ENCODE assay signal across 1 cellular context in genomic region chr14:23828001-23828400, GRCh38.
TF ChIP-seq lines count a peak whose summit lies in the region.

No MANE protein-coding gene starts in this region.

TF ChIP-seq in HepG2, 621 proteins besides CTCF, POLR2A, EP300 and RAD21 (continued from another document and continues in another):
- TF ChIP-seq ATF6 (CRISPR knock-in tag; conservative IDR thresholded peaks at IDR 0.05) (no peak), RARA (CRISPR knock-in tag; IDR thresholded peaks at IDR 0.05) (peak; percentile 51), ZNF7 (CRISPR knock-in tag; IDR thresholded peaks at IDR 0.05) (0 out of 2 replicates have a peak, but pooled peaks have one; percentile 39), NR2F6 (IDR thresholded peaks at IDR 0.05) (peak; percentile 88), NR2F6 (CRISPR knock-in tag; IDR thresholded peaks at IDR 0.05) (peak; percentile 85), PATZ1 (CRISPR knock-in tag; IDR thresholded peaks at IDR 0.05) (peak; percentile 61; the same call in 1 of the 2 replicates), ASH2L (IDR thresholded peaks at IDR 0.05; ENCODE audit: insufficient read length, low read depth, low read length) (peak; percentile 13), ZBTB10 (CRISPR knock-in tag; IDR thresholded peaks at IDR 0.05; ENCODE audit: borderline replicate concordance) (no peak), HBP1 (CRISPR knock-in tag; IDR thresholded peaks at IDR 0.05; ENCODE audit: low read depth) (no peak), ZNF879 (CRISPR knock-in tag; IDR thresholded peaks at IDR 0.05) (no peak), FOXK1 (CRISPR knock-in tag; IDR thresholded peaks at IDR 0.05; ENCODE audit: borderline replicate concordance, low read depth) (peak; percentile 60; the same call in 1 of the 2 replicates), SOX6 (IDR thresholded peaks at IDR 0.05) (no peak), SOX6 (CRISPR knock-in tag; IDR thresholded peaks at IDR 0.05) (peak; percentile 44; the same call in 1 of the 2 replicates), RFXANK (CRISPR knock-in tag; IDR thresholded peaks at IDR 0.05) (no peak), SALL1 (CRISPR knock-in tag; IDR thresholded peaks at IDR 0.05) (peak; percentile 52; the same call in 1 of the 2 replicates), JUN (CRISPR knock-in tag; IDR thresholded peaks at IDR 0.05) (no peak), THYN1 (CRISPR knock-in tag; IDR thresholded peaks at IDR 0.05; ENCODE audit: borderline replicate concordance, low read depth) (no peak), TFE3 (CRISPR knock-in tag; IDR thresholded peaks at IDR 0.05) (no peak), IRF2 (CRISPR knock-in tag; IDR thresholded peaks at IDR 0.05) (0 out of 2 replicates have a peak, but pooled peaks have one; percentile 30), ARID5B (CRISPR knock-in tag; IDR thresholded peaks at IDR 0.05) (peak; percentile 75), ZNF513 (CRISPR knock-in tag; conservative IDR thresholded peaks at IDR 0.05) (no peak), XRCC5 (optimal IDR thresholded peaks at IDR 0.05; ENCODE audit: low read length) (peak; percentile 82), HDAC2 (CRISPR knock-in tag; IDR thresholded peaks at IDR 0.05) (peak; percentile 36; the same call in 1 of the 2 replicates), ZFX (CRISPR knock-in tag; IDR thresholded peaks at IDR 0.05; ENCODE audit: low read depth) (no peak), ZBTB1 (CRISPR knock-in tag; IDR thresholded peaks at IDR 0.05; ENCODE audit: borderline replicate concordance) (no peak), GATAD2A (CRISPR knock-in tag; IDR thresholded peaks at IDR 0.05) (peak; percentile 73), MBNL3 (CRISPR knock-in tag; conservative IDR thresholded peaks at IDR 0.05) (no peak), MNT (IDR thresholded peaks at IDR 0.05) (no peak), ZMYM4 (CRISPR knock-in tag; IDR thresholded peaks at IDR 0.05) (peak; percentile 50; the same call in 1 of the 2 replicates), DBP (CRISPR knock-in tag; IDR thresholded peaks at IDR 0.05; ENCODE audit: not compliant biosample characterization) (no peak), ERF (CRISPR knock-in tag; IDR thresholded peaks at IDR 0.05) (0 out of 2 replicates have a peak, but pooled peaks have one; percentile 31), ZNF616 (CRISPR knock-in tag; IDR thresholded peaks at IDR 0.05; ENCODE audit: low read depth) (no peak), FOXP1 (IDR thresholded peaks at IDR 0.05) (no peak), FOXP1 (CRISPR knock-in tag; IDR thresholded peaks at IDR 0.05) (peak; percentile 56), HDAC1 (CRISPR knock-in tag; IDR thresholded peaks at IDR 0.05) (no peak; the same call in 1 of the 2 replicates), ZBTB21 (CRISPR knock-in tag; IDR thresholded peaks at IDR 0.05) (no peak), FOXA3 (CRISPR knock-in tag; IDR thresholded peaks at IDR 0.05) (peak; percentile 90), ZNF644 (CRISPR knock-in tag; IDR thresholded peaks at IDR 0.05; ENCODE audit: low read depth) (peak; percentile 92), BATF2 (CRISPR knock-in tag; IDR thresholded peaks at IDR 0.05) (no peak), RCOR2 (CRISPR knock-in tag; IDR thresholded peaks at IDR 0.05) (no peak), ZNF652 (CRISPR knock-in tag; IDR thresholded peaks at IDR 0.05; ENCODE audit: borderline replicate concordance, low read depth) (no peak)
